In the genomic region with DNA sequence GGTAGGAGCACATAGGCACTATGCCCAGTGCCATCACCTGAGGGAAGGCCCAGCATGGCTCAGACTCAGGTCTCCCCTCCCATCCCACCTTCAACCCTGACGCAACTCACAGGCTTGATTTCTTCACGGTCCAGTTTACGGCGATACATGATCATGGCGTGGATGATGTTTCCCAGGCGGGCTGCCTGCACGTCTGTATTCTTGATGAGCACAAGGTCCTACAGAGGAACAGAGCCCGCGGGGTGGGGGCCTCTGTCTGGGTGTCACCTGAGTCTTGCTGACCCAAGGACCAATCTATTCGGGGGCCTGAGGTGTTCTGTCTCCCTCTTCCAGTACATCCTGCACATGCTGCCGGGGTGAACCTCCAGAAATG, we compare ENCODE assay signal across 24 cellular contexts. TPM values are rescaled to one million over a fixed set of nuclear protein-coding genes. Genes with fewer than 3 reads are reported as not detected.
DNase-seq lines count a peak whose midpoint lies in the region; ATAC-seq and TF ChIP-seq lines count a peak whose summit lies in the region.
"Had no signal": no experiment of that assay in that cellular context is flagged by ENCODE, and none has a peak within 500 bp of the region (broad histone marks: within the 10 kb centered on the region; RNA-seq: fewer than 3 reads in every experiment).

No MANE protein-coding gene starts in this region.

- no peaks in the 10 kb centered on the region for H4K20me1 ChIP-seq in osteoblast (ENCODE audit: insufficient read depth, low read length)

- H3K36me3 Mint-ChIP-seq in endodermal cell (ENCODE audit: low read depth), result peaks cover 48% of the 10 kb centered on the region

- H3K4me2 ChIP-seq in osteoblast (ENCODE audit: insufficient read depth, low read length), result no peak overlapping the region
- H3K4me2 ChIP-seq: A549; BLaER1 treated with 17β-estradiol and CSF1 and Interleukin-3, amounts not matched to agents 10 nM and 100 nM had no signal

- H3K27ac ChIP-seq in endodermal cell (ENCODE audit: low read depth, low read length), result no peak overlapping the region
- H3K27ac ChIP-seq in osteoblast (ENCODE audit: low read depth, low read length), result no peak overlapping the region
- H3K27ac ChIP-seq: A549; BLaER1 treated with 17β-estradiol and CSF1 and Interleukin-3, amounts not matched to agents 10 nM and 100 nM; GM23248 had no signal

- H3K9me3 ChIP-seq in endodermal cell (ENCODE audit: control insufficient read depth, low read length) (no peaks in the 10 kb centered on the region), osteoblast (ENCODE audit: low read depth, low read length) (no peaks in the 10 kb centered on the region)
- H3K9me3 ChIP-seq: A549; BE2C; BLaER1 treated with 17β-estradiol and CSF1 and Interleukin-3, amounts not matched to agents 10 nM and 100 nM had no signal

- no peaks in the 10 kb centered on the region for H3K9me3 Mint-ChIP-seq in endodermal cell
- H3K9me3 Mint-ChIP-seq: CD14-positive monocyte; CD4-positive, alpha-beta T cell; CD8-positive, alpha-beta memory T cell; H9 had no signal

- in situ Hi-C loops in GM13977 (cut with MboI; ENCODE audit: low pct_unique_long_range_greater_than_20kb, low sequenced_read_pairs, unreplicated experiment), result no loop called here

- no peaks in the 10 kb centered on the region for H3K79me2 ChIP-seq in osteoblast (ENCODE audit: insufficient read depth, low read length)

- no peak overlapping the region for H3K9ac ChIP-seq in endodermal cell (ENCODE audit: extremely low read depth, low read length, poor library complexity, severe bottlenecking)
- H3K9ac ChIP-seq: GM23248 had no signal

- H3K4me1 Mint-ChIP-seq in endodermal cell, result no peaks in the 10 kb centered on the region
- H3K4me1 Mint-ChIP-seq: H9 had no signal

- peak overlapping the region; percentile 70 for H3K27ac Mint-ChIP-seq in endodermal cell
- H3K27ac Mint-ChIP-seq: CD14-positive monocyte; CD4-positive, alpha-beta T cell; CD8-positive, alpha-beta memory T cell; H9 had no signal

- no peaks in the 10 kb centered on the region for H3K4me1 ChIP-seq in endodermal cell (ENCODE audit: control insufficient read depth, insufficient read depth, low read length)
- peaks cover 11% of the 10 kb centered on the region for H3K4me1 ChIP-seq in osteoblast (ENCODE audit: insufficient read depth, low read length)
- H3K4me1 ChIP-seq: A549, BE2C had no signal

- no peak for ATAC-seq in GM19324 (IDR thresholded peaks at IDR 0.05; ENCODE audit: low FRiP score, unreplicated experiment)
- ATAC-seq: A549, HCT116 had no signal

- H3K4me3 Mint-ChIP-seq in endodermal cell, result no peak overlapping the region
- H3K4me3 Mint-ChIP-seq: CD14-positive monocyte; CD4-positive, alpha-beta T cell; H9 had no signal

- H3K4me3 ChIP-seq in H7 (ENCODE audit: insufficient read depth, low read depth, low read length) (no peak overlapping the region), endodermal cell (ENCODE audit: low read length) (no peak overlapping the region), osteoblast (ENCODE audit: insufficient read depth, low read length) (no peak overlapping the region)
- H3K4me3 ChIP-seq: A549; BLaER1 treated with 17β-estradiol and CSF1 and Interleukin-3, amounts not matched to agents 10 nM and 100 nM; GM23248 had no signal

- no peak overlapping the region for H2AFZ ChIP-seq in osteoblast (ENCODE audit: low read length)
- H2AFZ ChIP-seq: GM23248 had no signal

- H3K27me3 ChIP-seq in H7 (ENCODE audit: control insufficient read depth, insufficient read depth, low read length), result no peaks in the 10 kb centered on the region
- H3K27me3 ChIP-seq in endodermal cell (ENCODE audit: control insufficient read depth, insufficient read depth, low read length, poor library complexity, severe bottlenecking), result no peaks in the 10 kb centered on the region
- no peaks in the 10 kb centered on the region for H3K27me3 ChIP-seq in osteoblast (ENCODE audit: insufficient read depth, low read length)
- H3K27me3 ChIP-seq: BE2C; BLaER1 treated with 17β-estradiol and CSF1 and Interleukin-3, amounts not matched to agents 10 nM and 100 nM had no signal

- 92 to 94% methylated on average over 10 to 11 of the region's 11 CpGs for WGBS in endodermal cell (ENCODE audit: insufficient coverage in 1 of 2, insufficient read length in 1 of 2), 2 experiments

- TF ChIP-seq CTCF in endodermal cell (conservative IDR thresholded peaks at IDR 0.05) (no peak), osteoblast (IDR thresholded peaks at IDR 0.05; ENCODE audit: extremely low read depth, low read depth, low read length) (no peak), GM13977 (IDR thresholded peaks at IDR 0.05; ENCODE audit: extremely low read depth, insufficient read depth, missing control alignments) (no peak)

- no peaks in the 10 kb centered on the region for H3K27me3 Mint-ChIP-seq in endodermal cell (ENCODE audit: insufficient read depth)
- H3K27me3 Mint-ChIP-seq: CD4-positive, alpha-beta T cell; CD8-positive, alpha-beta memory T cell had no signal

- H3K36me3 ChIP-seq in H7 (replicated peaks; ENCODE audit: control insufficient read depth, insufficient read depth, low read length) (no peaks in the 10 kb centered on the region; the same call in 1 of the 2 replicates), endodermal cell (ENCODE audit: control insufficient read depth, insufficient read depth, low read length) (peaks cover 73% of the 10 kb centered on the region), osteoblast (ENCODE audit: insufficient read depth, low read length) (no peaks in the 10 kb centered on the region)

- DNase-seq in H7 (peak; percentile 32), endodermal cell (no peak), osteoblast (ENCODE audit: insufficient read length, low spot score, missing footprints) (peak; percentile 78), GM13977 (ENCODE audit: low spot score) (no peak), OCI-M1 (lab: John Stamatoyannopoulos, UW) (no peak)
- DNase-seq: 8988T; ACHN; AML-193; BE2C; CD4-positive, alpha-beta T cell; CD8-positive, alpha-beta memory T cell; DMS 273 treated with DMSO at 0.1 percent for 48 hours; DMS53; DMS79 treated with DMSO at 0.1 percent for 48 hours; GF-D8; GM23248; H9 had no signal

RNA-seq across cellular contexts. Expression of a gene that starts 3.9 kb away (rescaled TPM):
- total RNA-seq in H7 (2014; rRNA removed; shearing (Covaris generic)), result 24.0 and 27.6 TPM in 2 replicates
- total RNA-seq in endodermal cell (100 to 1,000 TPM in 1 of 2 donors, 10 to 100 TPM in 1; 83.5 to 105 TPM), osteoblast (1.8 and 2.1 TPM in 2 replicates)
- 58.2 TPM for polyA plus RNA-seq in endodermal cell (2013, experiment 1 of 2)
- polyA plus RNA-seq in endodermal cell (2013, experiment 2 of 2), result 46.6 TPM

RNA-seq across cellular contexts. Expression of a gene that starts 8.3 kb away (rescaled TPM):
- total RNA-seq in H7 (2014; rRNA removed; shearing (Covaris generic)), result 42.1 and 54.5 TPM in 2 replicates
- total RNA-seq in endodermal cell (100 to 1,000 TPM; 108 TPM), osteoblast (27.4 and 28.6 TPM in 2 replicates)
- polyA plus RNA-seq in endodermal cell (2013, experiment 1 of 2), result 78.8 TPM
- 76.5 TPM for polyA plus RNA-seq in endodermal cell (2013, experiment 2 of 2)

RNA-seq across cellular contexts. Expression of a gene that starts 11.7 kb away (rescaled TPM):
- not detected in 2 replicates for total RNA-seq in H7 (2014; rRNA removed; shearing (Covaris generic))
- total RNA-seq in endodermal cell, result under 1 TPM; 0.70 to 0.91 TPM
- polyA plus RNA-seq in endodermal cell (2013, experiment 1 of 2), result not detected
- 0.83 TPM for polyA plus RNA-seq in endodermal cell (2013, experiment 2 of 2)
- not detected in 2 replicates for total RNA-seq in osteoblast
- total RNA-seq: CD4-positive, alpha-beta T cell; CD8-positive, alpha-beta memory T cell; G401; GM23248; H1 had no signal
- polyA plus RNA-seq: CD8-positive, alpha-beta memory T cell had no signal

RNA-seq across cellular contexts. Expression of a gene that starts 26.2 kb away (rescaled TPM):
- total RNA-seq in H7 (2014; rRNA removed; shearing (Covaris generic)), result 1.7 and 3.4 TPM in 2 replicates
- total RNA-seq in endodermal cell, result 1 to 10 TPM; 1.2 to 1.4 TPM
- 8.8 TPM for polyA plus RNA-seq in endodermal cell (2013, experiment 1 of 2)
- polyA plus RNA-seq in endodermal cell (2013, experiment 2 of 2), result 7.0 TPM
- 0.29 and 0.36 TPM in 2 replicates for total RNA-seq in osteoblast
- total RNA-seq: GM23248 had no signal
- polyA plus RNA-seq: CD14-positive monocyte; CD8-positive, alpha-beta memory T cell had no signal

RNA-seq across cellular contexts. Expression of a gene that starts 28.7 kb away (rescaled TPM):
- not detected in 2 replicates for total RNA-seq in H7 (2014; rRNA removed; shearing (Covaris generic))
- total RNA-seq in endodermal cell, result not detected
- not detected for polyA plus RNA-seq in endodermal cell (2013, experiment 1 of 2)
- not detected for polyA plus RNA-seq in endodermal cell (2013, experiment 2 of 2)
- 0.29 and 0.72 TPM in 2 replicates for total RNA-seq in osteoblast
- total RNA-seq: G401, GM23248, H1, H9 had no signal
- polyA plus RNA-seq: H1 had no signal

Comparison
In these comparisons a context has a peak if more than half of its experiments do, and no peak if none do; other contexts are left out.
1. DNase-seq: peak in H7 (single experiment) and osteoblast (single experiment); none in endodermal cell (single experiment), GM13977 (single experiment) and OCI-M1 (single experiment).